29 cellular contexts compared by ENCODE assay signal in genomic region chr20:52744441-52744840, GRCh38.
"Had no signal": no experiment of that assay in that cellular context is flagged by ENCODE, and none has a peak within 500 bp of the region (broad histone marks: within the 10 kb centered on the region; RNA-seq: fewer than 3 reads in every experiment).

No MANE protein-coding gene starts in this region.

- H3K4me3 ChIP-seq: ascending aorta, gastrocnemius medialis, heart left ventricle had no signal

- H3K36me3 Mint-ChIP-seq: activated CD4-positive, alpha-beta memory T cell treated with anti-CD3 and anti-CD28 coated beads for 36 hours; activated CD8-positive, alpha-beta memory T cell treated with anti-CD3 and anti-CD28 coated beads, Interleukin-2, amount 10 ng/mL, durations not matched to agents 7 days and 5 days; activated naive CD4-positive, alpha-beta T cell treated with anti-CD3 and anti-CD28 coated beads, Interleukin-2, amount 10 ng/mL, durations not matched to agents 7 days and 5 days; activated naive CD4-positive, alpha-beta T cell treated with anti-CD3 and anti-CD28 coated beads, Interleukin-2, amount 50 U/mL, for 72 hours; activated naive CD8-positive, alpha-beta T cell treated with anti-CD3 and anti-CD28 coated beads, Interleukin-2, amount 10 ng/mL, durations not matched to agents 7 days and 5 days; brain had no signal

- H3K27ac ChIP-seq: ascending aorta, epithelial cell of prostate, gastrocnemius medialis, heart left ventricle had no signal

- FAIRE-seq: colon had no signal

- H3K27ac Mint-ChIP-seq: activated CD4-positive, alpha-beta memory T cell treated with anti-CD3 and anti-CD28 coated beads for 36 hours; activated CD4-positive, alpha-beta T cell treated with anti-CD3 and anti-CD28 coated beads for 36 hours; activated CD4-positive, alpha-beta T cell treated with anti-CD3 and anti-CD28 coated beads, Interleukin-2, amount 10 ng/mL, durations not matched to agents 24 days and 14 days; activated CD8-positive, alpha-beta memory T cell treated with anti-CD3 and anti-CD28 coated beads, Interleukin-2, amount 10 ng/mL, durations not matched to agents 7 days and 5 days; activated CD8-positive, alpha-beta T cell treated with anti-CD3 and anti-CD28 coated beads, Interleukin-2, amount 10 ng/mL, durations not matched to agents 7 days and 5 days; activated naive CD4-positive, alpha-beta T cell treated with anti-CD3 and anti-CD28 coated beads, Interleukin-2, amount 10 ng/mL, durations not matched to agents 7 days and 5 days; activated naive CD4-positive, alpha-beta T cell treated with anti-CD3 and anti-CD28 coated beads, Interleukin-2, amount 50 U/mL, for 72 hours; activated naive CD8-positive, alpha-beta T cell treated with anti-CD3 and anti-CD28 coated beads, Interleukin-2, amount 10 ng/mL, durations not matched to agents 7 days and 5 days; activated T-cell treated with anti-CD3 and anti-CD28 coated beads, Interleukin-2, amount 50 U/mL, for 72 hours; brain; effector memory CD8-positive, alpha-beta T cell had no signal

- H3K4me3 Mint-ChIP-seq: activated CD4-positive, alpha-beta memory T cell treated with anti-CD3 and anti-CD28 coated beads for 36 hours; activated CD4-positive, alpha-beta T cell treated with anti-CD3 and anti-CD28 coated beads for 36 hours; activated CD4-positive, alpha-beta T cell treated with anti-CD3 and anti-CD28 coated beads, Interleukin-2, amount 10 ng/mL, durations not matched to agents 24 days and 14 days; activated CD8-positive, alpha-beta memory T cell treated with anti-CD3 and anti-CD28 coated beads, Interleukin-2, amount 10 ng/mL, durations not matched to agents 7 days and 5 days; activated CD8-positive, alpha-beta T cell treated with anti-CD3 and anti-CD28 coated beads, Interleukin-2, amount 10 ng/mL, durations not matched to agents 7 days and 5 days; activated naive CD4-positive, alpha-beta T cell treated with anti-CD3 and anti-CD28 coated beads, Interleukin-2, amount 10 ng/mL, durations not matched to agents 7 days and 5 days; activated naive CD8-positive, alpha-beta T cell treated with anti-CD3 and anti-CD28 coated beads, Interleukin-2, amount 10 ng/mL, durations not matched to agents 7 days and 5 days; activated T-cell treated with anti-CD3 and anti-CD28 coated beads, Interleukin-2, amount 50 U/mL, for 72 hours; brain; effector memory CD8-positive, alpha-beta T cell had no signal

- H3K27me3 ChIP-seq: ascending aorta, gastrocnemius medialis, heart left ventricle had no signal

- ATAC-seq: activated CD4-positive, alpha-beta T cell treated with anti-CD3 and anti-CD28 coated beads for 36 hours; activated CD8-positive, alpha-beta memory T cell treated with anti-CD3 and anti-CD28 coated beads, Interleukin-2, amount 10 ng/mL, durations not matched to agents 7 days and 5 days; activated CD8-positive, alpha-beta T cell treated with anti-CD3 and anti-CD28 coated beads, Interleukin-2, amount 10 ng/mL, durations not matched to agents 7 days and 5 days; activated naive CD4-positive, alpha-beta T cell treated with anti-CD3 and anti-CD28 coated beads, Interleukin-2, amount 50 U/mL, for 72 hours; activated T-cell treated with anti-CD3 and anti-CD28 coated beads, Interleukin-2, amount 50 U/mL, for 72 hours; effector memory CD8-positive, alpha-beta T cell; gastrocnemius medialis; heart left ventricle had no signal

- H3K9me3 Mint-ChIP-seq: activated CD4-positive, alpha-beta memory T cell treated with anti-CD3 and anti-CD28 coated beads for 36 hours; activated CD4-positive, alpha-beta T cell treated with anti-CD3 and anti-CD28 coated beads, Interleukin-2, amount 10 ng/mL, durations not matched to agents 24 days and 14 days; activated naive CD4-positive, alpha-beta T cell treated with anti-CD3 and anti-CD28 coated beads, Interleukin-2, amount 10 ng/mL, durations not matched to agents 7 days and 5 days; activated naive CD8-positive, alpha-beta T cell treated with anti-CD3 and anti-CD28 coated beads, Interleukin-2, amount 10 ng/mL, durations not matched to agents 7 days and 5 days; effector memory CD8-positive, alpha-beta T cell had no signal

- DNase-seq: activated CD4-positive, alpha-beta memory T cell treated with anti-CD3 and anti-CD28 coated beads for 36 hours; activated CD4-positive, alpha-beta T cell treated with anti-CD3 and anti-CD28 coated beads for 36 hours; activated CD4-positive, alpha-beta T cell treated with anti-CD3 and anti-CD28 coated beads, Interleukin-2, amount 10 ng/mL, durations not matched to agents 24 days and 14 days; activated CD4-positive, CD25-positive, alpha-beta regulatory T cell; activated CD4-positive, CD25-positive, alpha-beta regulatory T cell treated with anti-CD3 and anti-CD28 coated beads, Interleukin-2, amount 50 U/mL, for 72 hours; activated CD8-positive, alpha-beta memory T cell treated with anti-CD3 and anti-CD28 coated beads, Interleukin-2, amount 10 ng/mL, durations not matched to agents 7 days and 5 days; activated CD8-positive, alpha-beta memory T cell treated with anti-CD3 and anti-CD28 coated beads, Interleukin-2, amount 50 U/mL, for 4 hours; activated CD8-positive, alpha-beta T cell treated with anti-CD3 and anti-CD28 coated beads, Interleukin-2, amount 10 ng/mL, durations not matched to agents 7 days and 5 days; activated gamma-delta T cell; activated naive CD4-positive, alpha-beta T cell; activated naive CD4-positive, alpha-beta T cell treated with anti-CD3 and anti-CD28 coated beads, Interleukin-2, amount 10 ng/mL, durations not matched to agents 7 days and 5 days; activated naive CD8-positive, alpha-beta T cell treated with anti-CD3 and anti-CD28 coated beads, Interleukin-2, amount 10 ng/mL, durations not matched to agents 7 days and 5 days; activated T-cell treated with anti-CD3 and anti-CD28 coated beads, Interleukin-2, amount 50 U/mL, for 1 hour; activated T-cell treated with anti-CD3 and anti-CD28 coated beads, Interleukin-2, amount 50 U/mL, for 72 hours; caudate nucleus; cortex of kidney; dermis blood vessel endothelial cell; effector CD4-positive, alpha-beta T cell; effector memory CD8-positive, alpha-beta T cell; foreskin fibroblast; gastrocnemius medialis; glutamatergic neuron; heart left ventricle; T-helper 2 cell had no signal

- H3K9me3 ChIP-seq: ascending aorta, gastrocnemius medialis, heart left ventricle had no signal

- H3K4me1 ChIP-seq: ascending aorta, gastrocnemius medialis, heart left ventricle had no signal

- H3K4me1 Mint-ChIP-seq: activated CD4-positive, alpha-beta T cell treated with anti-CD3 and anti-CD28 coated beads for 36 hours; activated CD4-positive, alpha-beta T cell treated with anti-CD3 and anti-CD28 coated beads, Interleukin-2, amount 10 ng/mL, durations not matched to agents 24 days and 14 days; activated CD8-positive, alpha-beta memory T cell treated with anti-CD3 and anti-CD28 coated beads, Interleukin-2, amount 10 ng/mL, durations not matched to agents 7 days and 5 days; activated naive CD4-positive, alpha-beta T cell treated with anti-CD3 and anti-CD28 coated beads, Interleukin-2, amount 10 ng/mL, durations not matched to agents 7 days and 5 days; activated naive CD8-positive, alpha-beta T cell treated with anti-CD3 and anti-CD28 coated beads, Interleukin-2, amount 10 ng/mL, durations not matched to agents 7 days and 5 days had no signal

- H3K36me3 ChIP-seq: ascending aorta, gastrocnemius medialis, heart left ventricle had no signal

- H3K27me3 Mint-ChIP-seq: activated CD4-positive, alpha-beta T cell treated with anti-CD3 and anti-CD28 coated beads, Interleukin-2, amount 10 ng/mL, durations not matched to agents 24 days and 14 days; activated naive CD4-positive, alpha-beta T cell treated with anti-CD3 and anti-CD28 coated beads, Interleukin-2, amount 10 ng/mL, durations not matched to agents 7 days and 5 days had no signal
